Comparison of ENCODE assay signal across 23 cellular contexts in genomic region chr6:70537266-70537665, GRCh38.
"Had no signal": no experiment of that assay in that cellular context is flagged by ENCODE, and none has a peak within 500 bp of the region (broad histone marks: within the 10 kb centered on the region; RNA-seq: fewer than 3 reads in every experiment).

No MANE protein-coding gene starts in this region.

- H3K4me1 Mint-ChIP-seq: immature natural killer cell, memory B cell, WTC11 had no signal

- H3K4me3 Mint-ChIP-seq: activated CD4-positive, alpha-beta T cell treated with anti-CD3 and anti-CD28 coated beads for 36 hours; activated T-helper 1 cell treated with anti-CD3 and anti-CD28 coated beads, Interleukin-12 subunit alpha, Interleukin-12 subunit beta, Interleukin-2, Interleukin-4 antibody, amounts not matched to agents 30 ng/mL and 10 ng/mL and 1 ng/mL, durations not matched to agents 14 hours and 24 hours and 36 hours; immature natural killer cell; memory B cell; stimulated activated naive B cell treated with anti-CD40 and anti-IgM and Interleukin-4, amounts not matched to agents 10 μg/mL and 1 μg/mL and 100 μg/mL, for 72 hours; WTC11 had no signal

- DNase-seq: activated CD4-positive, alpha-beta T cell treated with anti-CD3 and anti-CD28 coated beads for 36 hours; activated CD4-positive, alpha-beta T cell treated with anti-CD3 and anti-CD28 coated beads, Interleukin-2, amount 50 U/mL, for 48 hours; activated gamma-delta T cell treated with Interleukin-2 at 50 U/mL for 16 hours; adrenal gland; cerebellar nuclear complex; effector CD4-positive, alpha-beta T cell; immature natural killer cell; kidney glomerular epithelial cell; left ventricle myocardium superior; occipital lobe; posterior cingulate gyrus; retina; spleen; stimulated activated naive B cell treated with anti-CD40 and anti-IgM and Interleukin-4, amounts not matched to agents 10 μg/mL and 1 μg/mL and 100 μg/mL, for 72 hours; upper lobe of right lung had no signal

- H3K27ac ChIP-seq: adrenal gland, gastroesophageal sphincter, spleen, thoracic aorta, upper lobe of right lung had no signal

- FAIRE-seq: astrocyte, bronchial epithelial cell had no signal

- H3K4me1 ChIP-seq: adrenal gland, gastroesophageal sphincter, spleen, upper lobe of right lung had no signal

- H3K27me3 Mint-ChIP-seq: activated CD4-positive, alpha-beta T cell treated with anti-CD3 and anti-CD28 coated beads for 36 hours; memory B cell; stimulated activated naive B cell treated with anti-CD40 and anti-IgM and Interleukin-4, amounts not matched to agents 10 μg/mL and 1 μg/mL and 100 μg/mL, for 72 hours had no signal

- H3K27me3 ChIP-seq: adrenal gland, gastroesophageal sphincter, spleen, upper lobe of right lung had no signal

- H3K9me3 ChIP-seq: adrenal gland, gastroesophageal sphincter, spleen, thoracic aorta, upper lobe of right lung had no signal

- H3K27ac Mint-ChIP-seq: activated CD4-positive, alpha-beta T cell treated with anti-CD3 and anti-CD28 coated beads for 36 hours; activated naive CD4-positive, alpha-beta T cell treated with anti-CD3 and anti-CD28 coated beads, Interleukin-2, amount 50 U/mL, for 72 hours; activated T-helper 1 cell treated with anti-CD3 and anti-CD28 coated beads, Interleukin-12 subunit alpha, Interleukin-12 subunit beta, Interleukin-2, Interleukin-4 antibody, amounts not matched to agents 30 ng/mL and 10 ng/mL and 1 ng/mL, durations not matched to agents 14 hours and 24 hours and 36 hours; immature natural killer cell; memory B cell; stimulated activated naive B cell treated with anti-CD40 and anti-IgM and Interleukin-4, amounts not matched to agents 10 μg/mL and 1 μg/mL and 100 μg/mL, for 72 hours; WTC11 had no signal

- H3K9me3 Mint-ChIP-seq: activated naive CD4-positive, alpha-beta T cell treated with anti-CD3 and anti-CD28 coated beads, Interleukin-2, amount 50 U/mL, for 72 hours; activated T-helper 1 cell treated with anti-CD3 and anti-CD28 coated beads, Interleukin-12 subunit alpha, Interleukin-12 subunit beta, Interleukin-2, Interleukin-4 antibody, amounts not matched to agents 30 ng/mL and 10 ng/mL and 1 ng/mL, durations not matched to agents 14 hours and 24 hours and 36 hours; immature natural killer cell; memory B cell; stimulated activated naive B cell treated with anti-CD40 and anti-IgM and Interleukin-4, amounts not matched to agents 10 μg/mL and 1 μg/mL and 100 μg/mL, for 72 hours; WTC11 had no signal

- H3K4me3 ChIP-seq: adrenal gland, gastroesophageal sphincter, spleen, thoracic aorta, upper lobe of right lung had no signal
